Comparison of ENCODE assay signal across 9 cellular contexts in genomic region chr2:9333591-9334171, GRCh38.
DNase-seq lines count a peak whose midpoint lies in the region; ATAC-seq and TF ChIP-seq lines count a peak whose summit lies in the region.
"Had no signal": no experiment of that assay in that cellular context is flagged by ENCODE, and none has a peak within 500 bp of the region (broad histone marks: within the 10 kb centered on the region; RNA-seq: fewer than 3 reads in every experiment).

No MANE protein-coding gene starts in this region.

- WGBS in testis, 2 donors: 62 to 75% methylated on average over 7 of the region's 7 CpGs

- ATAC-seq in GM19455 (IDR thresholded peaks at IDR 0.05; ENCODE audit: unreplicated experiment): no peak

- no peak overlapping the region for H3K4me3 ChIP-seq in BLaER1 treated with 17β-estradiol and CSF1 and Interleukin-3, amounts not matched to agents 10 nM and 100 nM
- H3K4me3 ChIP-seq in HAP-1 (no peak overlapping the region), cardiac fibroblast (replicated peaks in 1 of 2; ENCODE audit: low read depth in 2 of 2, low read length in 2 of 2) (no peak overlapping the region), testis (no peak overlapping the region)

- peaks cover 16 to 36% (median 26%) of the 10 kb centered on the region in 11 experiments; a peak in 21 of 22 replicates for H3K36me3 ChIP-seq in BLaER1 treated with 17β-estradiol and CSF1 and Interleukin-3, amounts not matched to agents 10 nM and 100 nM
- H3K36me3 ChIP-seq in HAP-1 (replicated peaks) (peaks cover 3% of the 10 kb centered on the region; the same call in 1 of the 2 replicates), testis (ENCODE audit: low read depth, missing control alignments) (no peaks in the 10 kb centered on the region)

- peak overlapping the region; percentile 17 to 96 (median 90); a peak in 19 of 22 replicates for H3K4me2 ChIP-seq in BLaER1 treated with 17β-estradiol and CSF1 and Interleukin-3, amounts not matched to agents 10 nM and 100 nM

- TF ChIP-seq CTCF in cardiac fibroblast (IDR thresholded peaks at IDR 0.05; ENCODE audit: low read depth, low read length) (peak; percentile 86), testis (IDR thresholded peaks at IDR 0.05) (peak in 2 of 3 experiments; percentile 34 to 54)

- H4K20me1 ChIP-seq in BLaER1 treated with 17β-estradiol and CSF1 and Interleukin-3, amounts not matched to agents 10 nM and 100 nM: no peaks in the 10 kb centered on the region

- peak overlapping the region in 3 of 11 experiments; percentile 2 to 22 (median 18); a peak in 6 of 22 replicates for H3K9ac ChIP-seq in BLaER1 treated with 17β-estradiol and CSF1 and Interleukin-3, amounts not matched to agents 10 nM and 100 nM

- in situ Hi-C loops in HAP-1 (cut with MboI; ENCODE audit: low sequenced_read_pairs): no loop called here

- H3K27ac ChIP-seq in BLaER1 treated with 17β-estradiol and CSF1 and Interleukin-3, amounts not matched to agents 10 nM and 100 nM: peak overlapping the region in 2 of 11 experiments; percentile 5 to 77; a peak in 5 of 22 replicates
- no peak overlapping the region for H3K27ac ChIP-seq in testis

- intact Hi-C loops in testis (cut with DNase I; ENCODE audit: low total_unique reads): no loop called here

- peak; percentile 12 to 55 for DNase-seq in HAP-1 (ENCODE audit: low spot score in 2 of 2)
- peak; percentile 24 to 58 for DNase-seq in NOMO-1 (lab: John Stamatoyannopoulos, UW; ENCODE audit: unreplicated experiment in 2 of 2)
- peak; percentile 90 to 91 for DNase-seq in cardiac fibroblast (ENCODE audit: low read depth in 2 of 2)
- DNase-seq in kidney tubule cell (ENCODE audit: low spot score): peak; percentile 86
- peak; percentile 69 for DNase-seq in testis
- no peak for DNase-seq in GM19238 (ENCODE audit: insufficient read length, low spot score)
- DNase-seq: natural killer cell had no signal

- no peaks in the 10 kb centered on the region for H3K9me3 ChIP-seq in BLaER1 treated with 17β-estradiol and CSF1 and Interleukin-3, amounts not matched to agents 10 nM and 100 nM (replicated peaks in 1 of 11)
- H3K9me3 ChIP-seq in HAP-1 (no peaks in the 10 kb centered on the region), testis (no peaks in the 10 kb centered on the region)

- peaks cover 79 to 90% (median 85%) of the 10 kb centered on the region in 10 experiments for H3K4me1 ChIP-seq in BLaER1 treated with 17β-estradiol and CSF1 and Interleukin-3, amounts not matched to agents 10 nM and 100 nM
- H3K4me1 ChIP-seq in HAP-1 (no peaks in the 10 kb centered on the region; the same call in 1 of the 2 replicates), testis (no peaks in the 10 kb centered on the region)

- H3K27me3 ChIP-seq in BLaER1 treated with 17β-estradiol and CSF1 and Interleukin-3, amounts not matched to agents 10 nM and 100 nM: no peaks in the 10 kb centered on the region
- H3K27me3 ChIP-seq in HAP-1 (ENCODE audit: low read depth) (no peaks in the 10 kb centered on the region), testis (no peaks in the 10 kb centered on the region)

- TF ChIP-seq POLR2A in testis (IDR thresholded peaks at IDR 0.05): no peak
